In genomic region chr1:116855788-116856187, GRCh38 we compare ENCODE assay signal across 11 cellular contexts. TPM values are rescaled to one million over a fixed set of nuclear protein-coding genes. Genes with fewer than 3 reads are reported as not detected.
DNase-seq lines count a peak whose midpoint lies in the region; ATAC-seq, FAIRE-seq and TF ChIP-seq lines count a peak whose summit lies in the region.
"Had no signal": no experiment of that assay in that cellular context is flagged by ENCODE, and none has a peak within 500 bp of the region (broad histone marks: within the 10 kb centered on the region; RNA-seq: fewer than 3 reads in every experiment).

No MANE protein-coding gene starts in this region.

- POLR2A ChIA-PET in activated CD4-positive, alpha-beta memory T cell treated with anti-CD3 and anti-CD28 coated beads, Interleukin-2, amount 10 ng/mL, durations not matched to agents 7 days and 5 days (lab: Charles Lee), result no interaction called here

- H3K36me3 Mint-ChIP-seq in activated CD4-positive, alpha-beta memory T cell treated with anti-CD3 and anti-CD28 coated beads, Interleukin-2, amount 10 ng/mL, durations not matched to agents 7 days and 5 days (ENCODE audit: low read depth), result no peaks in the 10 kb centered on the region

- ATAC-seq in pancreas (peak in 1 of 4 donors; percentile 2), GM21529 (IDR thresholded peaks at IDR 0.05; ENCODE audit: unreplicated experiment) (no peak)

- H2AFZ ChIP-seq in GM23248, result no peak overlapping the region

- no peak overlapping the region for H3K27ac Mint-ChIP-seq in activated CD4-positive, alpha-beta memory T cell treated with anti-CD3 and anti-CD28 coated beads, Interleukin-2, amount 10 ng/mL, durations not matched to agents 7 days and 5 days

- DNase-seq in GM23248 (peak; percentile 76), NCI-H2107 treated with DMSO at 0.1 percent for 48 hours (lab: John Stamatoyannopoulos, UW; ENCODE audit: unreplicated experiment) (peak; percentile 97), brain pericyte (ENCODE audit: low read depth, low spot score) (peak; percentile 67), pancreas (no peak), mesenteric fat pad (ENCODE audit: low spot score) (no peak), tibial artery (no peak)
- DNase-seq in activated CD4-positive, alpha-beta memory T cell treated with anti-CD3 and anti-CD28 coated beads, Interleukin-2, amount 10 ng/mL, durations not matched to agents 7 days and 5 days, result no peak

- FAIRE-seq in pancreas (lab: Jason Lieb, UNC), result no peak
- FAIRE-seq: HTR-8/SVneo had no signal

- H3K27me3 Mint-ChIP-seq in activated CD4-positive, alpha-beta memory T cell treated with anti-CD3 and anti-CD28 coated beads, Interleukin-2, amount 10 ng/mL, durations not matched to agents 7 days and 5 days, result no peaks in the 10 kb centered on the region

- peaks cover 17% of the 10 kb centered on the region for H3K4me1 Mint-ChIP-seq in activated CD4-positive, alpha-beta memory T cell treated with anti-CD3 and anti-CD28 coated beads, Interleukin-2, amount 10 ng/mL, durations not matched to agents 7 days and 5 days

- in situ Hi-C loops in GM23248 (cut with MboI), result no loop called here

- intact Hi-C loops in pancreas (cut with DNase I) (loop anchor here in 1 of 3 donors (10.0 kb wide), 1 partner anchor 199 kb away; no protein-coding TSS in a partner anchor), tibial artery (cut with DNase I; ENCODE audit: low total_unique reads) (no loop called here)

- H3K9ac ChIP-seq in GM23248, result no peak overlapping the region

- CTCF ChIA-PET in activated CD4-positive, alpha-beta memory T cell treated with anti-CD3 and anti-CD28 coated beads, Interleukin-2, amount 10 ng/mL, durations not matched to agents 7 days and 5 days (lab: Charles Lee), result interaction anchor here (0.5 to 1.7 kb wide), 6 partner anchors 21 to 131 kb away, joined by 3 to 7 read pairs (median 4); no protein-coding TSS in a partner anchor

- no peaks in the 10 kb centered on the region for H3K9me3 ChIP-seq in GM23248 (ENCODE audit: low read depth)
- no peaks in the 10 kb centered on the region for H3K9me3 ChIP-seq in pancreas
- no peaks in the 10 kb centered on the region for H3K9me3 ChIP-seq in tibial artery
- H3K9me3 ChIP-seq: SJSA1, testis had no signal

- TF ChIP-seq CTCF in pancreas (IDR thresholded peaks at IDR 0.05), result no peak
- TF ChIP-seq CTCF in tibial artery (IDR thresholded peaks at IDR 0.05), result no peak

- H3F3A ChIP-seq in GM23248 (ENCODE audit: insufficient read depth), result peaks cover 34% of the 10 kb centered on the region

- H4K20me1 ChIP-seq in GM23248 (ENCODE audit: insufficient read depth), result no peaks in the 10 kb centered on the region

- H3K4me3 ChIP-seq in GM23248, result no peak overlapping the region
- H3K4me3 ChIP-seq in pancreas, result no peak overlapping the region
- H3K4me3 ChIP-seq in tibial artery, result no peak overlapping the region
- H3K4me3 ChIP-seq: SJSA1, testis had no signal

- WGBS in GM23248 (ENCODE audit: low coverage in 1 of 2, low lambda C conversion rate in 2 of 2, missing lambda C conversion rate in 2 of 2), 2 experiments, result 5 to 7% methylated on average over 3 of the region's 3 CpGs
- WGBS in pancreas, 2 donors, result 67 to 74% methylated on average over 3 of the region's 3 CpGs

- H3K36me3 ChIP-seq in GM23248 (ENCODE audit: low read depth) (0 out of 2 replicates have a peak, but pooled peaks cover 3% of the 10 kb centered on the region), pancreas (no peaks in the 10 kb centered on the region), tibial artery (no peaks in the 10 kb centered on the region)
- H3K36me3 ChIP-seq: SJSA1 had no signal

- peak overlapping the region; percentile 23 for H3K4me2 ChIP-seq in GM23248 (ENCODE audit: unreplicated experiment)

- no peaks in the 10 kb centered on the region for H3K9me3 Mint-ChIP-seq in activated CD4-positive, alpha-beta memory T cell treated with anti-CD3 and anti-CD28 coated beads, Interleukin-2, amount 10 ng/mL, durations not matched to agents 7 days and 5 days

- H3K9me2 ChIP-seq in GM23248 (ENCODE audit: insufficient read depth), result no peaks in the 10 kb centered on the region

- H3K4me1 ChIP-seq in GM23248 (ENCODE audit: insufficient read depth) (peaks cover 44% of the 10 kb centered on the region), pancreas (peaks cover 21 to 34% (median 34%) of the 10 kb centered on the region in 3 donors), tibial artery (peaks cover 0 to 18% (median 13%) of the 10 kb centered on the region in 4 donors)
- H3K4me1 ChIP-seq: SJSA1 had no signal

- H3K27ac ChIP-seq in GM23248 (0 out of 2 replicates have a peak overlapping the region, but pooled peaks have one; percentile 1), pancreas (peak overlapping the region; percentile 9 to 84 (median 55)), tibial artery (no peak overlapping the region)
- H3K27ac ChIP-seq: SJSA1, testis had no signal

- H3K27me3 ChIP-seq in GM23248 (replicated peaks; ENCODE audit: insufficient read depth) (no peaks in the 10 kb centered on the region), pancreas (no peaks in the 10 kb centered on the region), tibial artery (no peaks in the 10 kb centered on the region)
- H3K27me3 ChIP-seq: SJSA1, testis had no signal

- H3K4me3 Mint-ChIP-seq in activated CD4-positive, alpha-beta memory T cell treated with anti-CD3 and anti-CD28 coated beads, Interleukin-2, amount 10 ng/mL, durations not matched to agents 7 days and 5 days, result no peak overlapping the region

- H3K79me2 ChIP-seq in GM23248 (ENCODE audit: insufficient read depth), result no peaks in the 10 kb centered on the region

RNA-seq across cellular contexts. Expression of gene PTGFRN, which starts 53.9 kb away (rescaled TPM):
- total RNA-seq in GM23248 (2014; rRNA removed; shearing (Covaris generic)), result 25.7 and 27.6 TPM in 2 replicates
- 14.7 and 15.2 TPM in 2 replicates for polyA plus RNA-seq in GM23248 (2016; fragmentation: Nextera tagmentation; extraction: Ambion mirVana)
- total RNA-seq in pancreas, result 10 to 100 TPM; 20.4 to 62.0 (median 25.6) TPM
- 10 to 100 TPM in 1 of 2 donors, 1 to 10 TPM in 1; 9.9 to 14.7 TPM for polyA plus RNA-seq in pancreas
- total RNA-seq in mesenteric fat pad, result 24.0 TPM
- 1 to 10 TPM; 1.8 to 2.8 TPM for total RNA-seq in activated CD4-positive, alpha-beta memory T cell treated with anti-CD3 and anti-CD28 coated beads, Interleukin-2, amount 10 ng/mL, durations not matched to agents 7 days and 5 days

Comparison
In these comparisons a context has a peak if more than half of its experiments do, and no peak if none do; other contexts are left out.
1. DNase-seq: peak in GM23248 (single experiment), NCI-H2107 treated with DMSO at 0.1 percent for 48 hours (single experiment) and brain pericyte (single experiment); none in pancreas (0 of 6), mesenteric fat pad (single experiment), tibial artery (0 of 2) and activated CD4-positive, alpha-beta memory T cell treated with anti-CD3 and anti-CD28 coated beads, Interleukin-2, amount 10 ng/mL, durations not matched to agents 7 days and 5 days (single experiment).
2. H3K27ac ChIP-seq: peak in GM23248 (single experiment) and pancreas (4 of 4); none in tibial artery (0 of 2).